Comparison of ENCODE assay signal across 15 cellular contexts in genomic region chr2:215906458-215906857, GRCh38.
A peak's percentile ranks its signal among the peaks of the same experiment; 100 is the strongest.
DNase-seq lines count a peak whose midpoint lies in the region; ATAC-seq and TF ChIP-seq lines count a peak whose summit lies in the region.
"Had no signal": no experiment of that assay in that cellular context is flagged by ENCODE, and none has a peak within 500 bp of the region (broad histone marks: within the 10 kb centered on the region; RNA-seq: fewer than 3 reads in every experiment).

No MANE protein-coding gene starts in this region.

- H3K9me2 ChIP-seq in GM23248 (ENCODE audit: insufficient read depth) (no peaks in the 10 kb centered on the region), GM23338 (ENCODE audit: insufficient read depth) (peaks cover 18% of the 10 kb centered on the region; the same call in 1 of the 2 replicates)

- H3K27me3 ChIP-seq in GM23248 (replicated peaks; ENCODE audit: insufficient read depth) (no peaks in the 10 kb centered on the region), GM23338 (ENCODE audit: insufficient read depth) (no peaks in the 10 kb centered on the region)
- H3K27me3 ChIP-seq: BE2C had no signal

- H3K36me3 Mint-ChIP-seq in GM23338 (ENCODE audit: low read depth) = no peaks in the 10 kb centered on the region; the same call in 1 of the 3 replicates
- H3K36me3 Mint-ChIP-seq: CD4-positive, alpha-beta memory T cell had no signal

- H3K4me1 ChIP-seq in GM23248 (ENCODE audit: insufficient read depth) (peaks cover 22% of the 10 kb centered on the region), GM23338 (ENCODE audit: insufficient read depth) (no peaks in the 10 kb centered on the region)

- H3K9ac ChIP-seq in GM23248 = no peak overlapping the region

- H3K4me2 ChIP-seq in GM23248 (ENCODE audit: unreplicated experiment) (no peak overlapping the region), GM23338 (no peak overlapping the region)

- ATAC-seq in GM23338 = no peak

- H4K20me1 ChIP-seq in GM23248 (ENCODE audit: insufficient read depth) = no peaks in the 10 kb centered on the region
- no peaks in the 10 kb centered on the region for H4K20me1 ChIP-seq in GM23338 (replicated peaks; ENCODE audit: insufficient read depth)

- no peak overlapping the region for H3K4me3 Mint-ChIP-seq in GM23338
- H3K4me3 Mint-ChIP-seq: CD4-positive, alpha-beta memory T cell; H9 had no signal

- no peak overlapping the region for H3K4me3 ChIP-seq in GM23248
- H3K4me3 ChIP-seq in GM23338 = no peak overlapping the region

- H3K27ac Mint-ChIP-seq in GM23338 = no peak overlapping the region
- H3K27ac Mint-ChIP-seq: CD4-positive, alpha-beta memory T cell; H9 had no signal

- H3F3A ChIP-seq in GM23248 (ENCODE audit: insufficient read depth) = peaks cover 22% of the 10 kb centered on the region
- H3F3A ChIP-seq in GM23338 (replicated peaks; ENCODE audit: low read depth) = no peaks in the 10 kb centered on the region

- TF ChIP-seq CTCF in GM23338 (conservative IDR thresholded peaks at IDR 0.05; ENCODE audit: low read depth in 2 of 2) = no peak

- H3K27ac ChIP-seq in GM23248 (no peak overlapping the region), GM23338 (ENCODE audit: low read depth) (no peak overlapping the region)

- in situ Hi-C loops in GM23248 (cut with MboI) = loop anchor here (10.0 kb wide), 1 partner anchor 452 kb away; no protein-coding TSS in a partner anchor

- H3K9me3 Mint-ChIP-seq in GM23338 = peaks cover 3% of the 10 kb centered on the region; the same call in 1 of the 3 replicates
- H3K9me3 Mint-ChIP-seq: CD4-positive, alpha-beta memory T cell; H9 had no signal

- peaks cover 5% of the 10 kb centered on the region for H3K27me3 Mint-ChIP-seq in GM23338 (ENCODE audit: insufficient read depth, low read depth, poor library complexity)

- H3K4me1 Mint-ChIP-seq in GM23338 = no peaks in the 10 kb centered on the region
- H3K4me1 Mint-ChIP-seq: H9 had no signal

- no peaks in the 10 kb centered on the region for H3K9me3 ChIP-seq in GM23248 (ENCODE audit: low read depth)
- H3K9me3 ChIP-seq: BE2C had no signal

- H3K79me2 ChIP-seq in GM23248 (ENCODE audit: insufficient read depth) (no peaks in the 10 kb centered on the region), GM23338 (replicated peaks; ENCODE audit: insufficient read depth) (no peaks in the 10 kb centered on the region)

- H2AFZ ChIP-seq in GM23248 (peak overlapping the region; percentile 20; the same call in 1 of the 2 replicates), GM23338 (peak overlapping the region; percentile 18; the same call in 1 of the 2 replicates)

- DNase-seq in GM23248 (no peak), GM23338 (ENCODE audit: low spot score) (no peak), dermis blood vessel endothelial cell (peak; percentile 58), pulmonary artery endothelial cell (ENCODE audit: low read depth, low spot score) (peak; percentile 19), CD1c-positive myeloid dendritic cell (ENCODE audit: extremely low spot score) (no peak), middle frontal gyrus (ENCODE audit: extremely low spot score, low spot score) (no peak)
- DNase-seq: ACHN; BE2C; C1 segment of cervical spinal cord; CD4-positive, alpha-beta memory T cell; DMS153; DMS79; GDM1; H9; IMR-90 had no signal

- H3K36me3 ChIP-seq in GM23248 (ENCODE audit: low read depth) (no peaks in the 10 kb centered on the region), GM23338 (ENCODE audit: insufficient read depth) (no peaks in the 10 kb centered on the region)
- H3K36me3 ChIP-seq: BE2C had no signal

TF ChIP-seq in GM23338, 12 proteins besides CTCF, POLR2A, EP300 and RAD21 (continues in another document):
- TF ChIP-seq NANOG (IDR thresholded peaks at IDR 0.05; ENCODE audit: borderline replicate concordance) = no peak
- no peak for TF ChIP-seq CREB1 (CRISPR knock-in tag; IDR thresholded peaks at IDR 0.05; ENCODE audit: low read depth)
- no peak for TF ChIP-seq EZH2 (IDR thresholded peaks at IDR 0.05; ENCODE audit: low read depth, unreplicated experiment)
- TF ChIP-seq, protein P1, sequence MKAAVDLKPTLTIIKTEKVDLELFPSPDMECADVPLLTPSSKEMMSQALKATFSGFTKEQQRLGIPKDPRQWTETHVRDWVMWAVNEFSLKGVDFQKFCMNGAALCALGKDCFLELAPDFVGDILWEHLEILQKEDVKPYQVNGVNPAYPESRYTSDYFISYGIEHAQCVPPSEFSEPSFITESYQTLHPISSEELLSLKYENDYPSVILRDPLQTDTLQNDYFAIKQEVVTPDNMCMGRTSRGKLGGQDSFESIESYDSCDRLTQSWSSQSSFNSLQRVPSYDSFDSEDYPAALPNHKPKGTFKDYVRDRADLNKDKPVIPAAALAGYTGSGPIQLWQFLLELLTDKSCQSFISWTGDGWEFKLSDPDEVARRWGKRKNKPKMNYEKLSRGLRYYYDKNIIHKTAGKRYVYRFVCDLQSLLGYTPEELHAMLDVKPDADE (IDR thresholded peaks at IDR 0.05) = no peak
- no peak for TF ChIP-seq EZH2phosphoT487 (IDR thresholded peaks at IDR 0.05; ENCODE audit: unreplicated experiment)
- no peak for TF ChIP-seq ZNF331 (CRISPR knock-in tag; IDR thresholded peaks at IDR 0.05; ENCODE audit: low read depth)
- TF ChIP-seq REST (IDR thresholded peaks at IDR 0.05; ENCODE audit: unreplicated experiment) = no peak
- TF ChIP-seq POLR2AphosphoS5 (IDR thresholded peaks at IDR 0.05; ENCODE audit: low read depth) = no peak
- TF ChIP-seq JUNB (IDR thresholded peaks at IDR 0.05; ENCODE audit: unreplicated experiment) = no peak
- TF ChIP-seq ZNF114 (CRISPR knock-in tag; IDR thresholded peaks at IDR 0.05) = no peak
- TF ChIP-seq STAT1 (IDR thresholded peaks at IDR 0.05; ENCODE audit: unreplicated experiment) = no peak

Comparison
In these comparisons a context has a peak if more than half of its experiments do, and no peak if none do; other contexts are left out.
1. DNase-seq: peak in dermis blood vessel endothelial cell (single experiment) and pulmonary artery endothelial cell (single experiment); none in GM23248 (single experiment), GM23338 (single experiment), CD1c-positive myeloid dendritic cell (single experiment) and middle frontal gyrus (single experiment).